15 cellular contexts compared by ENCODE assay signal in the genomic region with DNA sequence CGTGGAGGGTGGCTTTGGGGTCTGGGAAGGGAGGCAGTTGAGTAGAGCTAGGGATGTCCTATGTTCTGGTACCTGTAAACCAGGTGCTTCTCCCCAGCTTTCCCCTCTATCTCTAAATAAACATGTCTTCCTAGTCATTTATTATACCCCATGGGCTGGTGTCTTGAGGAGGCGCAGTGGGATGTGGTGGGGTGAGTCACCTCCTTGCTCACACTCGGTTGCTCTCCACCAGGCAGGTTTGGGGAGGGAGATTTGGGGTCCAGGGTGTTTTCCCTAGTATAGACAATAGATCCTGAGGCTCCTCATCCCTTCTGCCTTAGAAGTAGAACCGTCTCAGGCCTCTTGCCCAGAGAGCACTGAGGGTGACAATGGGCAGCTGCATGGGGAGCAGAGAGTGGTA. TPM values are rescaled to one million over a fixed set of nuclear protein-coding genes. Genes with fewer than 3 reads are reported as not detected.
A peak's percentile ranks its signal among the peaks of the same experiment; 100 is the strongest.
DNase-seq lines count a peak whose midpoint lies in the region; ATAC-seq lines count a peak whose summit lies in the region.
"Had no signal": no experiment of that assay in that cellular context is flagged by ENCODE, and none has a peak within 500 bp of the region (broad histone marks: within the 10 kb centered on the region; RNA-seq: fewer than 3 reads in every experiment).

No MANE protein-coding gene starts in this region.

- peak; percentile 78 for DNase-seq in activated CD4-positive, alpha-beta T cell treated with anti-CD3 and anti-CD28 coated beads for 36 hours
- DNase-seq in activated CD4-positive, alpha-beta T cell treated with anti-CD3 and anti-CD28 coated beads for 1 hour = no peak
- DNase-seq in activated T-cell treated with anti-CD3 and anti-CD28 coated beads, Interleukin-2, amount 50 U/mL, for 4 hours = peak; percentile 45
- DNase-seq in memory B cell (ENCODE audit: low spot score in 2 of 2) = no peak
- no peak for DNase-seq in NCI-H446 (lab: John Stamatoyannopoulos, UW)
- no peak for DNase-seq in NCI-H146 (lab: John Stamatoyannopoulos, UW)
- DNase-seq: brain microvascular endothelial cell, HCEC 1CT, left ventricle myocardium superior, NCI-H1417 treated with DMSO at 0.1 percent for 48 hours, NCI-H82, testis had no signal

- CTCF ChIA-PET in activated CD4-positive, alpha-beta T cell treated with anti-CD3 and anti-CD28 coated beads for 36 hours (lab: Charles Lee) = interaction anchor here (0.5 to 7.7 kb wide), 4 partner anchors 11 to 99 kb away, joined by 3 to 93 read pairs (median 6); no protein-coding TSS in a partner anchor

- intact Hi-C loops in activated CD4-positive, alpha-beta T cell treated with anti-CD3 and anti-CD28 coated beads for 36 hours (cut with DNase I, micrococcal nuclease) = loop anchor here in 1 of 2 experiments (10.0 kb wide), 1 partner anchor 634 kb away; a partner anchor contains a TSS

- peaks cover 78% of the 10 kb centered on the region for H3K4me1 Mint-ChIP-seq in activated CD4-positive, alpha-beta T cell treated with anti-CD3 and anti-CD28 coated beads for 36 hours
- peaks cover 82% of the 10 kb centered on the region for H3K4me1 Mint-ChIP-seq in activated T-cell treated with anti-CD3 and anti-CD28 coated beads, Interleukin-2, amount 50 U/mL, for 4 hours (ENCODE audit: low read depth)
- peaks cover 52% of the 10 kb centered on the region for H3K4me1 Mint-ChIP-seq in memory B cell
- H3K4me1 Mint-ChIP-seq in stimulated activated naive CD8-positive, alpha-beta T cell treated with anti-CD3 and anti-CD28 coated beads, Interleukin-15, Interleukin-2, amounts not matched to agents 100 ng/mL and 50 ng/mL, for 24 hours (ENCODE audit: low read depth) = peaks cover 82% of the 10 kb centered on the region

- H3K9me3 Mint-ChIP-seq in activated CD4-positive, alpha-beta T cell treated with anti-CD3 and anti-CD28 coated beads for 36 hours (ENCODE audit: low read depth) = no peaks in the 10 kb centered on the region
- H3K9me3 Mint-ChIP-seq in activated T-cell treated with anti-CD3 and anti-CD28 coated beads, Interleukin-2, amount 50 U/mL, for 4 hours = no peaks in the 10 kb centered on the region
- H3K9me3 Mint-ChIP-seq in memory B cell = no peaks in the 10 kb centered on the region
- no peaks in the 10 kb centered on the region for H3K9me3 Mint-ChIP-seq in stimulated activated naive CD8-positive, alpha-beta T cell treated with anti-CD3 and anti-CD28 coated beads, Interleukin-15, Interleukin-2, amounts not matched to agents 100 ng/mL and 50 ng/mL, for 24 hours

- H3K27ac Mint-ChIP-seq in activated CD4-positive, alpha-beta T cell treated with anti-CD3 and anti-CD28 coated beads for 36 hours = peak overlapping the region; percentile 92
- peak overlapping the region; percentile 49 for H3K27ac Mint-ChIP-seq in memory B cell
- peak overlapping the region; percentile 81 for H3K27ac Mint-ChIP-seq in stimulated activated naive CD8-positive, alpha-beta T cell treated with anti-CD3 and anti-CD28 coated beads, Interleukin-15, Interleukin-2, amounts not matched to agents 100 ng/mL and 50 ng/mL, for 24 hours

- peak overlapping the region; percentile 91 for H3K4me3 Mint-ChIP-seq in activated CD4-positive, alpha-beta T cell treated with anti-CD3 and anti-CD28 coated beads for 36 hours
- H3K4me3 Mint-ChIP-seq in activated T-cell treated with anti-CD3 and anti-CD28 coated beads, Interleukin-2, amount 50 U/mL, for 4 hours = peak overlapping the region; percentile 69
- peak overlapping the region; percentile 60 for H3K4me3 Mint-ChIP-seq in memory B cell
- H3K4me3 Mint-ChIP-seq in stimulated activated naive CD8-positive, alpha-beta T cell treated with anti-CD3 and anti-CD28 coated beads, Interleukin-15, Interleukin-2, amounts not matched to agents 100 ng/mL and 50 ng/mL, for 24 hours = peak overlapping the region; percentile 91

- ATAC-seq in activated CD4-positive, alpha-beta T cell treated with anti-CD3 and anti-CD28 coated beads for 36 hours = peak; percentile 52
- peak; percentile 68 for ATAC-seq in activated T-cell treated with anti-CD3 and anti-CD28 coated beads, Interleukin-2, amount 50 U/mL, for 4 hours
- no peak for ATAC-seq in memory B cell (ENCODE audit: low read depth)
- ATAC-seq in HG03342 (IDR thresholded peaks at IDR 0.05; ENCODE audit: unreplicated experiment) = no peak
- ATAC-seq: left ventricle myocardium superior had no signal

- POLR2A ChIA-PET in activated CD4-positive, alpha-beta T cell treated with anti-CD3 and anti-CD28 coated beads for 36 hours (lab: Charles Lee) = no interaction called here

- peaks cover 88% of the 10 kb centered on the region for H3K36me3 Mint-ChIP-seq in activated CD4-positive, alpha-beta T cell treated with anti-CD3 and anti-CD28 coated beads for 36 hours (ENCODE audit: low read depth)
- peaks cover 24% of the 10 kb centered on the region for H3K36me3 Mint-ChIP-seq in activated T-cell treated with anti-CD3 and anti-CD28 coated beads, Interleukin-2, amount 50 U/mL, for 4 hours (ENCODE audit: insufficient read depth)
- peaks cover 13% of the 10 kb centered on the region for H3K36me3 Mint-ChIP-seq in memory B cell
- H3K36me3 Mint-ChIP-seq in stimulated activated naive CD8-positive, alpha-beta T cell treated with anti-CD3 and anti-CD28 coated beads, Interleukin-15, Interleukin-2, amounts not matched to agents 100 ng/mL and 50 ng/mL, for 24 hours (ENCODE audit: low read depth) = peaks cover 74% of the 10 kb centered on the region

- no peaks in the 10 kb centered on the region for H3K27me3 Mint-ChIP-seq in activated CD4-positive, alpha-beta T cell treated with anti-CD3 and anti-CD28 coated beads for 36 hours
- no peaks in the 10 kb centered on the region for H3K27me3 Mint-ChIP-seq in activated T-cell treated with anti-CD3 and anti-CD28 coated beads, Interleukin-2, amount 50 U/mL, for 4 hours (ENCODE audit: low read depth)
- no peaks in the 10 kb centered on the region for H3K27me3 Mint-ChIP-seq in memory B cell
- no peaks in the 10 kb centered on the region for H3K27me3 Mint-ChIP-seq in stimulated activated naive CD8-positive, alpha-beta T cell treated with anti-CD3 and anti-CD28 coated beads, Interleukin-15, Interleukin-2, amounts not matched to agents 100 ng/mL and 50 ng/mL, for 24 hours

RNA-seq across cellular contexts. Expression of a gene that starts 5.1 kb away (rescaled TPM):
- total RNA-seq in activated CD4-positive, alpha-beta T cell treated with anti-CD3 and anti-CD28 coated beads for 36 hours = 100 to 1,000 TPM; 232 to 274 TPM
- total RNA-seq in activated T-cell treated with anti-CD3 and anti-CD28 coated beads, Interleukin-2, amount 50 U/mL, for 4 hours = 100 to 1,000 TPM; 155 to 172 (median 164) TPM

RNA-seq across cellular contexts. Expression of a gene that starts 51.5 kb away (rescaled TPM):
- 1 to 10 TPM; 4.6 to 4.8 TPM for total RNA-seq in activated CD4-positive, alpha-beta T cell treated with anti-CD3 and anti-CD28 coated beads for 36 hours
- 1 to 10 TPM; 1.2 to 2.5 (median 1.8) TPM for total RNA-seq in activated T-cell treated with anti-CD3 and anti-CD28 coated beads, Interleukin-2, amount 50 U/mL, for 4 hours
- total RNA-seq: SJSA1 had no signal

Comparison
In these comparisons a context has a peak if more than half of its experiments do, and no peak if none do; other contexts are left out.
1. DNase-seq: peak in activated CD4-positive, alpha-beta T cell treated with anti-CD3 and anti-CD28 coated beads for 36 hours (single experiment) and activated T-cell treated with anti-CD3 and anti-CD28 coated beads, Interleukin-2, amount 50 U/mL, for 4 hours (single experiment); none in activated CD4-positive, alpha-beta T cell treated with anti-CD3 and anti-CD28 coated beads for 1 hour (single experiment), memory B cell (0 of 2), NCI-H446 (0 of 2) and NCI-H146 (single experiment).
2. ATAC-seq: peak in activated CD4-positive, alpha-beta T cell treated with anti-CD3 and anti-CD28 coated beads for 36 hours (single experiment) and activated T-cell treated with anti-CD3 and anti-CD28 coated beads, Interleukin-2, amount 50 U/mL, for 4 hours (2 of 2); none in memory B cell (single experiment) and HG03342 (single experiment).
3. Peak in every context shown above with its lines, with median percentiles within 50 percentile points of each other: H3K27ac Mint-ChIP-seq and H3K4me3 Mint-ChIP-seq.